11 cellular contexts compared by ENCODE assay signal in genomic region chr11:7500251-7500650, GRCh38. TPM values are rescaled to one million over a fixed set of nuclear protein-coding genes. Genes with fewer than 3 reads are reported as not detected.
"Had no signal": no experiment of that assay in that cellular context is flagged by ENCODE, and none has a peak within 500 bp of the region (broad histone marks: within the 10 kb centered on the region; RNA-seq: fewer than 3 reads in every experiment).

No MANE protein-coding gene starts in this region.

- FAIRE-seq: H1, H54, HepG2 had no signal

- ATAC-seq: HCT116, HepG2 had no signal

- H3K4me2 ChIP-seq: GM23338 had no signal

- H3K27ac ChIP-seq: HL-60 had no signal

- H3K9me3 ChIP-seq: HAP-1 had no signal

- H3K36me3 Mint-ChIP-seq: IgD-negative memory B cell had no signal

- H2AFZ ChIP-seq: GM23338 had no signal

- DNase-seq: HFFc6, KBM-7 had no signal

- H3K4me3 ChIP-seq: GM23338, HAP-1 had no signal

- H3K36me3 ChIP-seq: HAP-1 had no signal

- H3K9me3 Mint-ChIP-seq: GM23338, HFFc6 had no signal

- H3K27ac Mint-ChIP-seq: HFFc6, IgD-negative memory B cell had no signal

- H3K27me3 Mint-ChIP-seq: IgD-negative memory B cell had no signal

- H3K4me3 Mint-ChIP-seq: GM23338, HFFc6, IgD-negative memory B cell had no signal

- H3K4me1 ChIP-seq: HAP-1 had no signal

RNA-seq across cellular contexts. Expression of gene OLFML1, which starts 14.9 kb away (rescaled TPM):
- total RNA-seq: GM23338, HT1080 had no signal
- polyA plus RNA-seq: H1 had no signal
